In genomic region chr9:470041-470781, GRCh38 we compare ENCODE assay signal across 1 cellular context.
A peak's percentile ranks its signal among the peaks of the same experiment; 100 is the strongest.
TF ChIP-seq lines count a peak whose summit lies in the region.

No MANE protein-coding gene starts in this region.

TF ChIP-seq in HepG2, 621 proteins besides CTCF, POLR2A, EP300 and RAD21 (continued from another document and continues in another):
- TF ChIP-seq TRAFD1 (CRISPR knock-in tag; IDR thresholded peaks at IDR 0.05; ENCODE audit: borderline replicate concordance) = no peak
- no peak for TF ChIP-seq ZFP1 (CRISPR knock-in tag; IDR thresholded peaks at IDR 0.05)
- no peak for TF ChIP-seq SOX6 (IDR thresholded peaks at IDR 0.05)
- TF ChIP-seq SOX6 (CRISPR knock-in tag; IDR thresholded peaks at IDR 0.05) = peak; percentile 37; the same call in 1 of the 2 replicates
- TF ChIP-seq NFIC (IDR thresholded peaks at IDR 0.05; ENCODE audit: low read length) = no peak
- no peak for TF ChIP-seq STAT6 (CRISPR knock-in tag; IDR thresholded peaks at IDR 0.05; ENCODE audit: borderline replicate concordance)
- TF ChIP-seq ZNF883 (CRISPR knock-in tag; IDR thresholded peaks at IDR 0.05; ENCODE audit: not compliant biosample characterization) = no peak
- no peak for TF ChIP-seq ATM (IDR thresholded peaks at IDR 0.05; ENCODE audit: borderline replicate concordance)
- no peak for TF ChIP-seq ZSCAN12 (CRISPR knock-in tag; IDR thresholded peaks at IDR 0.05)
- TF ChIP-seq ZBTB21 (CRISPR knock-in tag; IDR thresholded peaks at IDR 0.05) = no peak
- TF ChIP-seq ZHX2 (IDR thresholded peaks at IDR 0.05; ENCODE audit: low read depth) = no peak
- TF ChIP-seq ZHX2 (CRISPR knock-in tag; IDR thresholded peaks at IDR 0.05; ENCODE audit: borderline replicate concordance) = no peak
- 0 out of 2 replicates have a peak, but pooled peaks have one; percentile 18 for TF ChIP-seq HMG20A (CRISPR knock-in tag; IDR thresholded peaks at IDR 0.05; ENCODE audit: borderline replicate concordance)
- TF ChIP-seq ZNF772 (CRISPR knock-in tag; IDR thresholded peaks at IDR 0.05) = peak; percentile 80
- no peak; the same call in 1 of the 2 replicates for TF ChIP-seq ZNF607 (CRISPR knock-in tag; IDR thresholded peaks at IDR 0.05; ENCODE audit: borderline replicate concordance)
- no peak for TF ChIP-seq PHF21A (CRISPR knock-in tag; IDR thresholded peaks at IDR 0.05)
- no peak for TF ChIP-seq KAT2B (IDR thresholded peaks at IDR 0.05; ENCODE audit: borderline replicate concordance, low read depth, low read length)
- TF ChIP-seq MXD4 (CRISPR knock-in tag; IDR thresholded peaks at IDR 0.05) = no peak
- no peak for TF ChIP-seq ZNF446 (CRISPR knock-in tag; IDR thresholded peaks at IDR 0.05)
- TF ChIP-seq HOXA9 (CRISPR knock-in tag; IDR thresholded peaks at IDR 0.05; ENCODE audit: borderline replicate concordance) = no peak
- TF ChIP-seq ZMYM4 (CRISPR knock-in tag; IDR thresholded peaks at IDR 0.05) = no peak
- no peak; the same call in 1 of the 2 replicates for TF ChIP-seq RNF2 (conservative IDR thresholded peaks at IDR 0.05; ENCODE audit: low read depth)
- 0 out of 2 replicates have a peak, but pooled peaks have one; percentile 52 for TF ChIP-seq ZSCAN30 (CRISPR knock-in tag; IDR thresholded peaks at IDR 0.05)
- no peak for TF ChIP-seq BHLHE40 (IDR thresholded peaks at IDR 0.05; ENCODE audit: low read length)
- 0 out of 2 replicates have a peak, but pooled peaks have one; percentile 68 for TF ChIP-seq ZNF773 (CRISPR knock-in tag; IDR thresholded peaks at IDR 0.05; ENCODE audit: borderline replicate concordance)
- TF ChIP-seq ZNF687 (CRISPR knock-in tag; IDR thresholded peaks at IDR 0.05) = peak; percentile 94
- no peak for TF ChIP-seq MIER3 (CRISPR knock-in tag; IDR thresholded peaks at IDR 0.05; ENCODE audit: borderline replicate concordance)
- no peak for TF ChIP-seq ISX (CRISPR knock-in tag; conservative IDR thresholded peaks at IDR 0.05)
- TF ChIP-seq PPARG (CRISPR knock-in tag; conservative IDR thresholded peaks at IDR 0.05) = no peak
- no peak for TF ChIP-seq ZNF563 (CRISPR knock-in tag; IDR thresholded peaks at IDR 0.05)
- TF ChIP-seq RCOR2 (CRISPR knock-in tag; IDR thresholded peaks at IDR 0.05) = no peak
- no peak for TF ChIP-seq ZNF101 (CRISPR knock-in tag; IDR thresholded peaks at IDR 0.05; ENCODE audit: borderline replicate concordance, low read depth)
- TF ChIP-seq ZNF441 (CRISPR knock-in tag; IDR thresholded peaks at IDR 0.05; ENCODE audit: borderline replicate concordance) = peak; percentile 62; the same call in 1 of the 2 replicates
- no peak for TF ChIP-seq HMGA1 (CRISPR knock-in tag; conservative IDR thresholded peaks at IDR 0.05)
- TF ChIP-seq RXRA (CRISPR knock-in tag; IDR thresholded peaks at IDR 0.05) = 0 out of 2 replicates have a peak, but pooled peaks have one; percentile 50
- TF ChIP-seq E2F5 (CRISPR knock-in tag; conservative IDR thresholded peaks at IDR 0.05) = no peak
- TF ChIP-seq ZNF580 (CRISPR knock-in tag; IDR thresholded peaks at IDR 0.05; ENCODE audit: borderline replicate concordance, low read depth) = peak; percentile 74
- no peak for TF ChIP-seq ZMYM3 (CRISPR knock-in tag; IDR thresholded peaks at IDR 0.05)
- TF ChIP-seq SATB2 (CRISPR knock-in tag; IDR thresholded peaks at IDR 0.05) = 0 out of 2 replicates have a peak, but pooled peaks have one; percentile 32
- TF ChIP-seq ZNF143 (CRISPR knock-in tag; IDR thresholded peaks at IDR 0.05) = no peak
- TF ChIP-seq RFX3 (CRISPR knock-in tag; IDR thresholded peaks at IDR 0.05) = no peak
- TF ChIP-seq ZKSCAN8 (CRISPR knock-in tag; IDR thresholded peaks at IDR 0.05; ENCODE audit: borderline replicate concordance) = no peak
- peak; percentile 8; the same call in 1 of the 2 replicates for TF ChIP-seq JUN (CRISPR knock-in tag; IDR thresholded peaks at IDR 0.05)
- peak; percentile 63 for TF ChIP-seq HES4 (CRISPR knock-in tag; IDR thresholded peaks at IDR 0.05; ENCODE audit: borderline replicate concordance)
- TF ChIP-seq DBP (CRISPR knock-in tag; IDR thresholded peaks at IDR 0.05; ENCODE audit: not compliant biosample characterization) = no peak
- TF ChIP-seq NCOA1 (CRISPR knock-in tag; IDR thresholded peaks at IDR 0.05) = no peak
- TF ChIP-seq POGZ (CRISPR knock-in tag; IDR thresholded peaks at IDR 0.05) = peak; percentile 63
- no peak for TF ChIP-seq ZNF503 (CRISPR knock-in tag; IDR thresholded peaks at IDR 0.05)
- TF ChIP-seq AGO2 (optimal IDR thresholded peaks at IDR 0.05; ENCODE audit: low read depth, low read length) = no peak
- no peak for TF ChIP-seq PTBP1 (IDR thresholded peaks at IDR 0.05; ENCODE audit: low read depth, low read length, poor library complexity, severe bottlenecking)
- no peak for TF ChIP-seq HDAC1 (CRISPR knock-in tag; IDR thresholded peaks at IDR 0.05)
- TF ChIP-seq ZNF337 (CRISPR knock-in tag; IDR thresholded peaks at IDR 0.05; ENCODE audit: borderline replicate concordance, low read depth) = no peak
- peak; percentile 78; the same call in 1 of the 2 replicates for TF ChIP-seq NKX3-1 (CRISPR knock-in tag; IDR thresholded peaks at IDR 0.05)
- TF ChIP-seq ZSCAN20 (CRISPR knock-in tag; IDR thresholded peaks at IDR 0.05; ENCODE audit: borderline replicate concordance) = no peak
